Comparison of ENCODE assay signal across 9 cellular contexts in genomic region chr19:49492573-49493411, GRCh38. TPM values are rescaled to one million over a fixed set of nuclear protein-coding genes. Genes with fewer than 3 reads are reported as not detected.
DNase-seq lines count a peak whose midpoint lies in the region; ATAC-seq and TF ChIP-seq lines count a peak whose summit lies in the region.
"Had no signal": no experiment of that assay in that cellular context is flagged by ENCODE, and none has a peak within 500 bp of the region (broad histone marks: within the 10 kb centered on the region; RNA-seq: fewer than 3 reads in every experiment).

No MANE protein-coding gene starts in this region.

- no peak for TF ChIP-seq CTCF in PC-3 (conservative IDR thresholded peaks at IDR 0.05; ENCODE audit: low read depth, low read length)

- no peaks in the 10 kb centered on the region for H3K9me3 ChIP-seq in PC-3 (ENCODE audit: low read length)
- H3K9me3 ChIP-seq in thymus (ENCODE audit: control insufficient read depth): no peaks in the 10 kb centered on the region

- H3K27ac ChIP-seq in PC-3 (ENCODE audit: low read length) (no peak overlapping the region), thymus (ENCODE audit: low read depth) (peak overlapping the region; percentile 18)

- peaks cover 58% of the 10 kb centered on the region for H3K36me3 ChIP-seq in PC-3 (ENCODE audit: low read depth, low read length)
- peaks cover 47% of the 10 kb centered on the region for H3K36me3 ChIP-seq in thymus (ENCODE audit: control insufficient read depth, insufficient read depth)

- H3K79me2 ChIP-seq in PC-3 (ENCODE audit: low read length): peaks cover 50% of the 10 kb centered on the region

- intact Hi-C loops in PC-3 (cut with micrococcal nuclease): no loop called here

- H4K20me1 ChIP-seq in PC-3 (ENCODE audit: low read length): peaks cover 44% of the 10 kb centered on the region

- CTCF ChIA-PET in activated naive CD4-positive, alpha-beta T cell treated with anti-CD3 and anti-CD28 coated beads, Interleukin-2, amount 10 ng/mL, durations not matched to agents 7 days and 5 days (lab: Charles Lee): interaction anchor here (1.2 to 1.3 kb wide), 2 partner anchors 10 to 54 kb away, joined by 3 to 4 read pairs; no protein-coding TSS in a partner anchor
- CTCF ChIA-PET in PC-3 (lab: Charles Lee): no interaction called here

- peak overlapping the region; percentile 83 for H3K27ac Mint-ChIP-seq in activated naive CD4-positive, alpha-beta T cell treated with anti-CD3 and anti-CD28 coated beads, Interleukin-2, amount 10 ng/mL, durations not matched to agents 7 days and 5 days
- peak overlapping the region; percentile 94 for H3K27ac Mint-ChIP-seq in central memory CD8-positive, alpha-beta T cell (ENCODE audit: low read depth)

- peaks cover 62% of the 10 kb centered on the region for H3K4me1 Mint-ChIP-seq in activated naive CD4-positive, alpha-beta T cell treated with anti-CD3 and anti-CD28 coated beads, Interleukin-2, amount 10 ng/mL, durations not matched to agents 7 days and 5 days
- H3K4me1 Mint-ChIP-seq in central memory CD8-positive, alpha-beta T cell: peaks cover 77% of the 10 kb centered on the region

- no TSS peak for BruUV-seq in PC-3 (replicated peaks; lab: Mats Ljungman, UMichigan)

- peaks cover 59% of the 10 kb centered on the region for H3F3A ChIP-seq in PC-3 (ENCODE audit: low read length, unreplicated experiment)

- H3K27me3 Mint-ChIP-seq in activated naive CD4-positive, alpha-beta T cell treated with anti-CD3 and anti-CD28 coated beads, Interleukin-2, amount 10 ng/mL, durations not matched to agents 7 days and 5 days: peaks cover 2% of the 10 kb centered on the region
- no peaks in the 10 kb centered on the region for H3K27me3 Mint-ChIP-seq in central memory CD8-positive, alpha-beta T cell

- no peaks in the 10 kb centered on the region for H3K27me3 ChIP-seq in PC-3 (ENCODE audit: low read length)
- H3K27me3 ChIP-seq in thymus (ENCODE audit: control insufficient read depth, insufficient read depth): no peaks in the 10 kb centered on the region

- H3K4me2 ChIP-seq in PC-3 (ENCODE audit: low read length): no peak overlapping the region

- ATAC-seq in PC-3 (no peak), HG03095 (IDR thresholded peaks at IDR 0.05; ENCODE audit: unreplicated experiment) (no peak), GM21737 (IDR thresholded peaks at IDR 0.05; ENCODE audit: unreplicated experiment) (no peak)
- no peak for ATAC-seq in central memory CD8-positive, alpha-beta T cell (replicated peaks; ENCODE audit: extremely low read depth, poor library complexity, severe bottlenecking)

- no peak for DNase-seq in activated naive CD4-positive, alpha-beta T cell treated with anti-CD3 and anti-CD28 coated beads, Interleukin-2, amount 10 ng/mL, durations not matched to agents 7 days and 5 days
- no peak for DNase-seq in activated naive CD4-positive, alpha-beta T cell treated with Interleukin-2 at 50 U/mL for 16 hours
- DNase-seq in PC-3 (peak; percentile 54), NCI-H748 (lab: John Stamatoyannopoulos, UW; ENCODE audit: unreplicated experiment) (no peak)
- DNase-seq in central memory CD8-positive, alpha-beta T cell (ENCODE audit: low spot score in 2 of 2): no peak
- DNase-seq: DMS79 treated with DMSO at 0.1 percent for 48 hours had no signal

- H3K9me2 ChIP-seq in PC-3 (replicated peaks; ENCODE audit: low read length): no peaks in the 10 kb centered on the region

- H3K4me1 ChIP-seq in PC-3 (ENCODE audit: insufficient read depth, low read length) (peaks cover 21% of the 10 kb centered on the region), thymus (ENCODE audit: control insufficient read depth, insufficient read depth, low read length) (peaks cover 19% of the 10 kb centered on the region)

- WGBS in thymus: 92% methylated on average over 12 of the region's 12 CpGs

- H2AFZ ChIP-seq in PC-3 (ENCODE audit: low read length): no peak overlapping the region

- POLR2A ChIA-PET in PC-3 (lab: Charles Lee; ENCODE audit: unreplicated experiment): interaction anchor here (0.7 kb wide), 1 partner anchor 55 kb away, joined by 3 read pairs; no protein-coding TSS in a partner anchor

- H3K4me3 ChIP-seq in PC-3 (ENCODE audit: low read length) (no peak overlapping the region), thymus (ENCODE audit: low read length) (no peak overlapping the region)

- H3K4me3 Mint-ChIP-seq in activated naive CD4-positive, alpha-beta T cell treated with anti-CD3 and anti-CD28 coated beads, Interleukin-2, amount 10 ng/mL, durations not matched to agents 7 days and 5 days: peak overlapping the region; percentile 8
- H3K4me3 Mint-ChIP-seq in central memory CD8-positive, alpha-beta T cell: peak overlapping the region; percentile 70

- no peak overlapping the region for H3K9ac ChIP-seq in PC-3 (ENCODE audit: low read length)

- peaks cover 70% of the 10 kb centered on the region for H3K36me3 Mint-ChIP-seq in activated naive CD4-positive, alpha-beta T cell treated with anti-CD3 and anti-CD28 coated beads, Interleukin-2, amount 10 ng/mL, durations not matched to agents 7 days and 5 days
- peaks cover 88% of the 10 kb centered on the region for H3K36me3 Mint-ChIP-seq in central memory CD8-positive, alpha-beta T cell (ENCODE audit: insufficient read depth)

- no peaks in the 10 kb centered on the region for H3K9me3 Mint-ChIP-seq in activated naive CD4-positive, alpha-beta T cell treated with anti-CD3 and anti-CD28 coated beads, Interleukin-2, amount 10 ng/mL, durations not matched to agents 7 days and 5 days
- no peaks in the 10 kb centered on the region for H3K9me3 Mint-ChIP-seq in central memory CD8-positive, alpha-beta T cell

RNA-seq across cellular contexts. Expression of gene RPS11, which starts 3.4 kb away (rescaled TPM):
- total RNA-seq in PC-3 (2014; rRNA removed): 3,913 and 5,174 TPM in 2 replicates
- polyA plus RNA-seq in thymus: 4,965 TPM

RNA-seq across cellular contexts. Expression of gene RPL13A, which starts 5.4 kb away (rescaled TPM):
- 3,023 and 3,169 TPM in 2 replicates for total RNA-seq in PC-3 (2014; rRNA removed)
- 4,231 TPM for polyA plus RNA-seq in thymus

RNA-seq across cellular contexts. Expression of gene FLT3LG, which starts 18.8 kb away (rescaled TPM):
- 0.18 and 2.8 TPM in 2 replicates for total RNA-seq in PC-3 (2014; rRNA removed)
- polyA plus RNA-seq in thymus: 32.1 TPM

RNA-seq across cellular contexts. Expression of gene FCGRT, which starts 19.7 kb away (rescaled TPM):
- total RNA-seq in PC-3 (2014; rRNA removed): 46.3 and 46.7 TPM in 2 replicates
- 166 TPM for polyA plus RNA-seq in thymus

RNA-seq across cellular contexts. Expression of gene RCN3, which starts 35.0 kb away (rescaled TPM):
- 33.7 and 70.4 TPM in 2 replicates for total RNA-seq in PC-3 (2014; rRNA removed)
- polyA plus RNA-seq in thymus: 32.7 TPM
